ENCODE assay signal across 27 cellular contexts in the genomic region with DNA sequence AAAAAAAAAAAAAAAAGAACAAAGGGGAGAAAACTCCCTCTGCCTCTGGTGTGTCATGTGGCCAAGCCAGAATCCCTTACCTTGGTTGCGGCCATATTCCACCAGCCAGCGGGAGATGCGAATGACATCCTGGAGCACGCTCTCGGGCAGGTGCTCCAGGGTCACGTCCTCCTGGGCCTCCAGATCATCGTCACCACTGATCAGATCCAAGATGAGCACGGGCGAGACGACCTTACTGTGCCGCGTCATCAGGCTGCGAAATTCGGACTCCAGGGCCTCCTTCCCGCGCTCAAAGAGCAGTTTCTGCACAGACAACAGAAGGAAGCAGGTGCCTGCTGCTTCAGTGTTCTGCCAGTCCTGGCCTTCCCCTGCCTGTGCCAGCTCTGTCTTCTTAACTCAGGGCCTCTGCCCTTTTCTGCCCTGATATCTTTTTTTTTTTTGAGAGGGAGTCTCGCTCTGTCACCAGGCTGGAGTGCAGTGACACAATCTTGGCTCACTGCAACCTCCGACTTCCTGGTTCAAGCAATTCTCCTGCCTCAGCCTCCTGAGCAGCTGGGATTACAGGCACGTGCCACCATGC. TPM values are rescaled to one million over a fixed set of nuclear protein-coding genes. Genes with fewer than 3 reads are reported as not detected.
A peak's percentile ranks its signal among the peaks of the same experiment; 100 is the strongest.
DNase-seq lines count a peak whose midpoint lies in the region; ATAC-seq, FAIRE-seq and TF ChIP-seq lines count a peak whose summit lies in the region.
"Had no signal": no experiment of that assay in that cellular context is flagged by ENCODE, and none has a peak within 500 bp of the region (broad histone marks: within the 10 kb centered on the region; RNA-seq: fewer than 3 reads in every experiment).

No MANE protein-coding gene starts in this region.

- H3K27me3 ChIP-seq in breast epithelium = no peaks in the 10 kb centered on the region
- no peaks in the 10 kb centered on the region for H3K27me3 ChIP-seq in IMR-90 (ENCODE audit: control insufficient read depth, insufficient read depth, low read length)
- no peaks in the 10 kb centered on the region for H3K27me3 ChIP-seq in lower lobe of right lung (ENCODE audit: low read depth)
- H3K27me3 ChIP-seq: BLaER1 had no signal

- H3K79me1 ChIP-seq in IMR-90 (ENCODE audit: low read depth in 1 of 2, low read length in 2 of 2) = peaks cover 18 to 35% of the 10 kb centered on the region in 2 experiments

- H3K36me3 Mint-ChIP-seq in MCF 10A (ENCODE audit: insufficient read depth, unreplicated experiment) (peaks cover 68% of the 10 kb centered on the region), WTC11 (peaks cover 67% of the 10 kb centered on the region)

- H2AFZ ChIP-seq in IMR-90 (replicated peaks; ENCODE audit: low read length, poor library complexity) = no peak overlapping the region
- H2AFZ ChIP-seq: GM23248 had no signal

- H3K4me3 Mint-ChIP-seq in MCF 10A (ENCODE audit: unreplicated experiment) = no peak overlapping the region
- H3K4me3 Mint-ChIP-seq in WTC11 = no peak overlapping the region
- H3K4me3 Mint-ChIP-seq: B cell; CD8-positive, alpha-beta T cell had no signal

- H3K4me1 Mint-ChIP-seq in MCF 10A (ENCODE audit: insufficient read depth, unreplicated experiment) (no peaks in the 10 kb centered on the region), WTC11 (peaks cover 3% of the 10 kb centered on the region)

- no peak overlapping the region for H4K8ac ChIP-seq in IMR-90 (ENCODE audit: low read depth in 2 of 2, low read length in 2 of 2)

- no peak overlapping the region for H2BK5ac ChIP-seq in IMR-90 (ENCODE audit: low read depth, low read length, poor library complexity, severe bottlenecking)

- H2BK20ac ChIP-seq in IMR-90 (ENCODE audit: low read depth, low read length) = no peak overlapping the region

- peaks cover 2% of the 10 kb centered on the region; the same call in 1 of the 2 replicates for H4K20me1 ChIP-seq in IMR-90 (ENCODE audit: insufficient read depth, low read length)

- H3K23ac ChIP-seq in IMR-90 (ENCODE audit: low read depth, low read length) = no peak overlapping the region

- in situ Hi-C loops in IMR-90 (cut with MboI; ENCODE audit: low sequenced_read_pairs) = no loop called here

- H2BK120ac ChIP-seq in IMR-90 (ENCODE audit: low read depth, low read length) = no peak overlapping the region

- no peak for DNase-seq in MCF 10A (ENCODE audit: unreplicated experiment)
- no peak for DNase-seq in breast epithelium (ENCODE audit: low spot score in 2 of 2)
- peak; percentile 2 for DNase-seq in D721Med (ENCODE audit: insufficient read length, low spot score)
- DNase-seq in IMR-90 = no peak
- peak; percentile 24 for DNase-seq in lower lobe of right lung
- no peak for DNase-seq in hepatic stellate cell (ENCODE audit: low spot score)
- DNase-seq in WTC11 (ENCODE audit: low spot score) = no peak
- DNase-seq: Caco-2; CD4-positive, CD25-positive, alpha-beta regulatory T cell; CD8-positive, alpha-beta T cell; DMS 273 treated with DMSO at 0.1 percent for 48 hours; DMS79; EL; GDM1; GM23248; H7; HCEC 1CT had no signal

- H3K4me1 ChIP-seq in breast epithelium (peaks cover 0 to 6% of the 10 kb centered on the region in 2 donors), IMR-90 (ENCODE audit: control insufficient read depth, insufficient read depth, low read length) (peaks cover 2% of the 10 kb centered on the region; the same call in 1 of the 2 replicates), lower lobe of right lung (peaks cover 11% of the 10 kb centered on the region)

- H3K9me3 Mint-ChIP-seq in MCF 10A (ENCODE audit: unreplicated experiment) = no peaks in the 10 kb centered on the region
- H3K9me3 Mint-ChIP-seq in WTC11 = no peaks in the 10 kb centered on the region
- H3K9me3 Mint-ChIP-seq: CD4-positive, CD25-positive, alpha-beta regulatory T cell; CD8-positive, alpha-beta T cell had no signal

- CTCF ChIA-PET in MCF 10A (lab: Yijun Ruan, JAX) (no interaction called here), IMR-90 (lab: Yijun Ruan, JAX) (no interaction called here), WTC11 (lab: Charles Lee) (no interaction called here)

- H3K4me3 ChIP-seq in breast epithelium (no peak overlapping the region), IMR-90 (ENCODE audit: insufficient read depth, low read depth, low read length) (no peak overlapping the region), lower lobe of right lung (no peak overlapping the region)
- H3K4me3 ChIP-seq: BLaER1, GM12878, GM23248 had no signal

- no peaks in the 10 kb centered on the region for H3K36me3 ChIP-seq in breast epithelium
- H3K36me3 ChIP-seq in IMR-90 (ENCODE audit: control insufficient read depth, insufficient read depth, low read length) = peaks cover 48% of the 10 kb centered on the region
- peaks cover 90% of the 10 kb centered on the region for H3K36me3 ChIP-seq in lower lobe of right lung

- no peak overlapping the region for H3K56ac ChIP-seq in IMR-90 (ENCODE audit: extremely low read depth, insufficient read depth, low read length)

- WGBS in IMR-90 (ENCODE audit: extremely low coverage in 2 of 2, insufficient read length in 1 of 2), 2 experiments = 95% methylated on average over 11 of the region's 19 CpGs; no CpG with 5 or more reads in 1 of the 2 experiments

- no peak for TF ChIP-seq RAD21 in IMR-90 (IDR thresholded peaks at IDR 0.05; ENCODE audit: low read length)

- no peak overlapping the region for H3K4ac ChIP-seq in IMR-90 (ENCODE audit: low read depth, low read length)

- H3K27ac Mint-ChIP-seq in MCF 10A (ENCODE audit: low read depth, unreplicated experiment) (peak overlapping the region; percentile 27), WTC11 (no peak overlapping the region)
- H3K27ac Mint-ChIP-seq: B cell; CD4-positive, CD25-positive, alpha-beta regulatory T cell; CD8-positive, alpha-beta T cell had no signal

- intact Hi-C loops in MCF 10A (cut with micrococcal nuclease) = no loop called here
- intact Hi-C loops in breast epithelium (cut with DNase I; ENCODE audit: low total_unique reads) = no loop called here
- intact Hi-C loops in IMR-90 (cut with micrococcal nuclease) = no loop called here
- intact Hi-C loops in lower lobe of right lung (cut with DNase I) = no loop called here

- BruUV-seq in MCF 10A (replicated peaks; lab: Mats Ljungman, UMichigan) = no TSS peak
- BruUV-seq in IMR-90 (replicated peaks; lab: Mats Ljungman, UMichigan) = no TSS peak

- ATAC-seq in IMR-90 (ENCODE audit: low read depth) (no peak), lower lobe of right lung (no peak), GM18858 (IDR thresholded peaks at IDR 0.05; ENCODE audit: unreplicated experiment) (no peak), WTC11 (no peak)
- ATAC-seq: CD8-positive, alpha-beta T cell; GM12878 had no signal

- POLR2A ChIA-PET in MCF 10A (lab: Yijun Ruan, JAX) (no interaction called here), IMR-90 (lab: Charles Lee; ENCODE audit: unreplicated experiment) (no interaction called here), WTC11 (lab: Charles Lee) (no interaction called here)

- no peak overlapping the region for H2AK5ac ChIP-seq in IMR-90 (ENCODE audit: low read depth, low read length)

- TF ChIP-seq CTCF in MCF 10A (IDR thresholded peaks at IDR 0.05; ENCODE audit: unreplicated experiment) (no peak), breast epithelium (IDR thresholded peaks at IDR 0.05) (no peak), D721Med (IDR thresholded peaks at IDR 0.05; ENCODE audit: insufficient read depth, missing control alignments) (no peak), IMR-90 (conservative IDR thresholded peaks at IDR 0.05; ENCODE audit: low read depth, low read length) (no peak), lower lobe of right lung (IDR thresholded peaks at IDR 0.05) (no peak), WTC11 (IDR thresholded peaks at IDR 0.05) (no peak)

- no peak for FAIRE-seq in D721Med (lab: Jason Lieb, UNC)
- FAIRE-seq: A204.1, GM12878, GM19239, H1 had no signal

- H2BK15ac ChIP-seq in IMR-90 (ENCODE audit: low read depth, low read length) = no peak overlapping the region

- 0 out of 2 replicates have a peak, but pooled peaks cover 3% of the 10 kb centered on the region for H3K9me1 ChIP-seq in IMR-90 (ENCODE audit: insufficient read depth, low read length)

- H3K18ac ChIP-seq in IMR-90 (ENCODE audit: low read depth, low read length) = no peak overlapping the region

- H3K27me3 Mint-ChIP-seq in MCF 10A (ENCODE audit: insufficient read depth, unreplicated experiment) (no peaks in the 10 kb centered on the region), WTC11 (ENCODE audit: low read depth) (no peaks in the 10 kb centered on the region)
- H3K27me3 Mint-ChIP-seq: B cell; CD4-positive, CD25-positive, alpha-beta regulatory T cell had no signal

- H3K27ac ChIP-seq in breast epithelium = no peak overlapping the region
- H3K27ac ChIP-seq in IMR-90 (ENCODE audit: insufficient read depth, low read length) = no peak overlapping the region
- H3K27ac ChIP-seq in lower lobe of right lung = no peak overlapping the region
- H3K27ac ChIP-seq: 22Rv1, BLaER1, C4-2B, GM23248 had no signal

- TF ChIP-seq POLR2A in breast epithelium (IDR thresholded peaks at IDR 0.05) (no peak), IMR-90 (IDR thresholded peaks at IDR 0.05; ENCODE audit: low read depth, low read length) (no peak)

- peak overlapping the region; percentile 9 for H2AK9ac ChIP-seq in IMR-90 (replicated peaks; ENCODE audit: low read depth, low read length, poor library complexity)

- H3K9ac ChIP-seq in IMR-90 (ENCODE audit: low read depth, low read length) = no peak overlapping the region
- H3K9ac ChIP-seq: BLaER1, GM23248 had no signal

- H4K5ac ChIP-seq in IMR-90 (ENCODE audit: low read depth, low read length) = no peak overlapping the region

- H3K9me3 ChIP-seq in breast epithelium (no peaks in the 10 kb centered on the region), IMR-90 (ENCODE audit: control insufficient read depth, insufficient read depth, low read length) (no peaks in the 10 kb centered on the region), lower lobe of right lung (no peaks in the 10 kb centered on the region)
- H3K9me3 ChIP-seq: BLaER1, Caco-2 had no signal

- H3K14ac ChIP-seq in IMR-90 (replicated peaks; ENCODE audit: low read depth, low read length) = no peak overlapping the region

- H3K4me2 ChIP-seq in IMR-90 (ENCODE audit: low read depth, low read length) = no peak overlapping the region
- H3K4me2 ChIP-seq: BLaER1 had no signal

- dilution Hi-C loops in IMR-90 (cut with HindIII; ENCODE audit: low sequenced_read_pairs, unreplicated experiment) = no loop called here

- H4K91ac ChIP-seq in IMR-90 (ENCODE audit: insufficient read depth, low read depth, low read length) = no peak overlapping the region

RNA-seq across cellular contexts. Expression of gene EXOC7, which starts 5.8 kb away (rescaled TPM):
- total RNA-seq in MCF 10A (2022) = 80.8 and 106 TPM in 2 replicates
- 100 to 1,000 TPM in 1 of 3 donors, 10 to 100 TPM in 2; 91.4 to 103 (median 93.9) TPM for total RNA-seq in breast epithelium
- total RNA-seq in IMR-90 (2012; rRNA removed) = 98.9 and 118 TPM in 2 replicates
- 85.9 and 89.5 TPM in 2 replicates for polyA plus RNA-seq in IMR-90 (2012; rRNA removed)
- polyA plus RNA-seq in IMR-90 (2012; cell fraction: cytosol; rRNA removed) = 35.6 and 57.4 TPM in 2 replicates
- polyA plus RNA-seq in IMR-90 (2012; cell fraction: nucleus; rRNA removed; ENCODE audit: low replicate concordance) = 192 and 276 TPM in 2 replicates
- 118 TPM for total RNA-seq in lower lobe of right lung
- 90.0 to 126 TPM (median 96.2 TPM) in 3 replicates for total RNA-seq in WTC11 (2021)

RNA-seq across cellular contexts. Expression of gene ZACN, which starts 18.8 kb away (rescaled TPM):
- not detected in 2 replicates for total RNA-seq in MCF 10A (2022)
- not detected for total RNA-seq in breast epithelium
- total RNA-seq in IMR-90 (2012; rRNA removed) = not detected in 2 replicates
- polyA plus RNA-seq in IMR-90 (2012; rRNA removed) = not detected in 2 replicates
- not detected in 2 replicates for polyA plus RNA-seq in IMR-90 (2012; cell fraction: cytosol; rRNA removed)
- 0.16 and 0.18 TPM in 2 replicates for polyA plus RNA-seq in IMR-90 (2012; cell fraction: nucleus; rRNA removed; ENCODE audit: low replicate concordance)
- total RNA-seq in lower lobe of right lung = not detected
- 0.07 to 0.28 TPM (median 0.11 TPM) in 3 replicates for total RNA-seq in WTC11 (2021)
- total RNA-seq: GM23248 had no signal
- polyA plus RNA-seq: AG04450, H1 had no signal

RNA-seq across cellular contexts. Expression of gene GALR2, which starts 23.2 kb away (rescaled TPM):
- 0.37 TPM in 1 of 2 replicates, not detected in the other for total RNA-seq in MCF 10A (2022)
- not detected for total RNA-seq in breast epithelium
- not detected in 2 replicates for total RNA-seq in IMR-90 (2012; rRNA removed)
- polyA plus RNA-seq in IMR-90 (2012; rRNA removed) = 0.07 and 0.10 TPM in 2 replicates
- 0.18 TPM in 1 of 2 replicates, not detected in the other for polyA plus RNA-seq in IMR-90 (2012; cell fraction: cytosol; rRNA removed)
- 0.10 and 0.26 TPM in 2 replicates for polyA plus RNA-seq in IMR-90 (2012; cell fraction: nucleus; rRNA removed; ENCODE audit: low replicate concordance)
- not detected for total RNA-seq in lower lobe of right lung
- 1.7 to 2.9 TPM (median 2.0 TPM) in 3 replicates for total RNA-seq in WTC11 (2021)
- total RNA-seq: GM23248 had no signal
- polyA plus RNA-seq: AG04450 had no signal

RNA-seq across cellular contexts. Expression of gene SRP68, which starts 25.5 kb away (rescaled TPM):
- total RNA-seq in MCF 10A (2022) = 80.8 and 106 TPM in 2 replicates
- total RNA-seq in breast epithelium = 10 to 100 TPM; 41.3 to 49.6 (median 48.3) TPM
- total RNA-seq in IMR-90 (2012; rRNA removed) = 47.1 and 47.2 TPM in 2 replicates
- 69.1 and 82.6 TPM in 2 replicates for polyA plus RNA-seq in IMR-90 (2012; rRNA removed)
- 28.2 and 52.1 TPM in 2 replicates for polyA plus RNA-seq in IMR-90 (2012; cell fraction: cytosol; rRNA removed)
- polyA plus RNA-seq in IMR-90 (2012; cell fraction: nucleus; rRNA removed; ENCODE audit: low replicate concordance) = 24.9 and 48.5 TPM in 2 replicates
- 65.0 TPM for total RNA-seq in lower lobe of right lung
- 80.5 to 90.7 TPM (median 82.0 TPM) in 3 replicates for total RNA-seq in WTC11 (2021)

RNA-seq across cellular contexts. Expression of gene FOXJ1, which starts 43.2 kb away (rescaled TPM):
- not detected in 2 replicates for total RNA-seq in MCF 10A (2022)
- under 1 TPM in 1 of 3 donors, not detected in 2; 0.15 TPM for total RNA-seq in breast epithelium
- not detected in 2 replicates for total RNA-seq in IMR-90 (2012; rRNA removed)
- polyA plus RNA-seq in IMR-90 (2012; rRNA removed) = 0.05 TPM in 1 of 2 replicates, not detected in the other
- polyA plus RNA-seq in IMR-90 (2012; cell fraction: cytosol; rRNA removed) = 0.01 TPM in 1 of 2 replicates, not detected in the other
- polyA plus RNA-seq in IMR-90 (2012; cell fraction: nucleus; rRNA removed; ENCODE audit: low replicate concordance) = 0.03 TPM in 2 replicates
- 21.5 TPM for total RNA-seq in lower lobe of right lung
- total RNA-seq in WTC11 (2021) = 6.2 to 11.8 TPM (median 6.8 TPM) in 3 replicates
- total RNA-seq: GM12878, GM23248 had no signal
- polyA plus RNA-seq: AG04450, GM12878, GM23248 had no signal

Comparison
In these comparisons a context has a peak if more than half of its experiments do, and no peak if none do; other contexts are left out.
1. DNase-seq: peak in D721Med (single experiment) and lower lobe of right lung (single experiment); none in MCF 10A (single experiment), breast epithelium (0 of 2), IMR-90 (single experiment), hepatic stellate cell (single experiment) and WTC11 (single experiment).